In genomic region chr20:62304331-62305148, GRCh38 we compare ENCODE assay signal across 8 cellular contexts. TPM values are rescaled to one million over a fixed set of nuclear protein-coding genes. Genes with fewer than 3 reads are reported as not detected.
DNase-seq lines count a peak whose midpoint lies in the region; ATAC-seq and TF ChIP-seq lines count a peak whose summit lies in the region.

No MANE protein-coding gene starts in this region.

- peak overlapping the region; percentile 31 to 92 for H3K9ac ChIP-seq in colonic mucosa (ENCODE audit: low read depth in 2 of 2, low read length in 2 of 2)

- intact Hi-C loops in colonic mucosa (cut with DNase I), result loop anchor here (5.0 to 10.0 kb wide), 2 partner anchors 78 to 190 kb away; no protein-coding TSS in a partner anchor

- no peaks in the 10 kb centered on the region for H3K27me3 Mint-ChIP-seq in naive B cell

- H3K27me3 ChIP-seq in colonic mucosa, result no peaks in the 10 kb centered on the region

- TF ChIP-seq CTCF in AG09309 (IDR thresholded peaks at IDR 0.05; ENCODE audit: control insufficient read depth, insufficient read depth, low read depth, low read length, missing control alignments), result no peak
- no peak for TF ChIP-seq CTCF in colonic mucosa (IDR thresholded peaks at IDR 0.05)

- DNase-seq in AG09309 (ENCODE audit: low read depth), result no peak
- DNase-seq in Jurkat, Clone E6-1 (ENCODE audit: low read depth, low spot score), result no peak
- DNase-seq in colonic mucosa, result peak; percentile 34
- DNase-seq in naive B cell, result no peak
- no peak for DNase-seq in AG08395 (ENCODE audit: low spot score)
- no peak for DNase-seq in kidney glomerular epithelial cell (lab: John Stamatoyannopoulos, UW)
- DNase-seq in NCI-H226, result no peak
- no peak for DNase-seq in iPS-NIHi11 (ENCODE audit: low spot score)

- H3K36me3 ChIP-seq in colonic mucosa, result peaks cover 26% of the 10 kb centered on the region

- peaks cover 18% of the 10 kb centered on the region for H3K4me1 ChIP-seq in colonic mucosa

- no peaks in the 10 kb centered on the region for H3K9me3 Mint-ChIP-seq in naive B cell

- peak overlapping the region in 4 of 6 donors; percentile 37 to 84 (median 72) for H3K27ac Mint-ChIP-seq in naive B cell

- H3K27ac ChIP-seq in colonic mucosa, result peak overlapping the region; percentile 89

- H3K4me1 Mint-ChIP-seq in naive B cell, result peaks cover 22 to 36% (median 25%) of the 10 kb centered on the region in 3 donors

- no peaks in the 10 kb centered on the region for H3K9me3 ChIP-seq in colonic mucosa

- H3K36me3 Mint-ChIP-seq in naive B cell, result no peaks in the 10 kb centered on the region

- ATAC-seq in naive B cell (ENCODE audit: low read depth in 2 of 2), result no peak

- H3K4me3 ChIP-seq in AG09309 (ENCODE audit: control insufficient read depth, low read depth, low read length) (peak overlapping the region; percentile 86), colonic mucosa (peak overlapping the region; percentile 81)
- peak overlapping the region; percentile 90 for H3K4me3 ChIP-seq in Jurkat, Clone E6-1 (ENCODE audit: low read length)

- H3K4me3 Mint-ChIP-seq in naive B cell, result peak overlapping the region; percentile 82 to 93 (median 90)

RNA-seq across cellular contexts. Expression of gene ADRM1, which starts 1.7 kb away (rescaled TPM):
- 145 TPM for polyA plus RNA-seq in Jurkat, Clone E6-1 (2012; ENCODE audit: insufficient read depth, insufficient read length)
- 100 to 1,000 TPM in 1 of 2 donors, 10 to 100 TPM in 1; 70.5 to 109 TPM for total RNA-seq in colonic mucosa
- 100 to 1,000 TPM in 2 of 6 donors, 10 to 100 TPM in 4; 75.6 to 111 (median 89.0) TPM for polyA plus RNA-seq in naive B cell (ENCODE audit: low read depth in 6 of 6)
